In genomic region chr12:57454213-57454565, GRCh38 we compare ENCODE assay signal across 1 cellular context.
TF ChIP-seq lines count a peak whose summit lies in the region.

No MANE protein-coding gene starts in this region.

TF ChIP-seq in HepG2, 621 proteins besides CTCF, POLR2A, EP300 and RAD21:
- no peak for TF ChIP-seq ZNF292 (CRISPR knock-in tag; IDR thresholded peaks at IDR 0.05; ENCODE audit: borderline replicate concordance, low read depth)
- 0 out of 2 replicates have a peak, but pooled peaks have one; percentile 15 for TF ChIP-seq MYNN (CRISPR knock-in tag; IDR thresholded peaks at IDR 0.05; ENCODE audit: low read depth)
- TF ChIP-seq ZSCAN31 (CRISPR knock-in tag; IDR thresholded peaks at IDR 0.05; ENCODE audit: low read depth): 0 out of 2 replicates have a peak, but pooled peaks have one; percentile 31
- TF ChIP-seq ZNF3 (CRISPR knock-in tag; IDR thresholded peaks at IDR 0.05): 0 out of 2 replicates have a peak, but pooled peaks have one; percentile 14
- TF ChIP-seq CREB1 (IDR thresholded peaks at IDR 0.05): no peak
- TF ChIP-seq CREB1 (CRISPR knock-in tag; IDR thresholded peaks at IDR 0.05): peak; percentile 29; the same call in 1 of the 2 replicates
- 0 out of 2 replicates have a peak, but pooled peaks have one; percentile 26 for TF ChIP-seq SNAPC2 (CRISPR knock-in tag; IDR thresholded peaks at IDR 0.05)
- TF ChIP-seq, protein P1, sequence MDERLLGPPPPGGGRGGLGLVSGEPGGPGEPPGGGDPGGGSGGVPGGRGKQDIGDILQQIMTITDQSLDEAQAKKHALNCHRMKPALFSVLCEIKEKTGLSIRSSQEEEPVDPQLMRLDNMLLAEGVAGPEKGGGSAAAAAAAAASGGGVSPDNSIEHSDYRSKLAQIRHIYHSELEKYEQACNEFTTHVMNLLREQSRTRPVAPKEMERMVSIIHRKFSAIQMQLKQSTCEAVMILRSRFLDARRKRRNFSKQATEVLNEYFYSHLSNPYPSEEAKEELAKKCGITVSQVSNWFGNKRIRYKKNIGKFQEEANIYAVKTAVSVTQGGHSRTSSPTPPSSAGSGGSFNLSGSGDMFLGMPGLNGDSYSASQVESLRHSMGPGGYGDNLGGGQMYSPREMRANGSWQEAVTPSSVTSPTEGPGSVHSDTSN (CRISPR knock-in tag; IDR thresholded peaks at IDR 0.05): 0 out of 2 replicates have a peak, but pooled peaks have one; percentile 37
- TF ChIP-seq DNMT1 (CRISPR knock-in tag; IDR thresholded peaks at IDR 0.05): 0 out of 2 replicates have a peak, but pooled peaks have one; percentile 37
- TF ChIP-seq ZBTB8A (CRISPR knock-in tag; IDR thresholded peaks at IDR 0.05; ENCODE audit: borderline replicate concordance, low read depth): no peak
- TF ChIP-seq, protein P2, sequence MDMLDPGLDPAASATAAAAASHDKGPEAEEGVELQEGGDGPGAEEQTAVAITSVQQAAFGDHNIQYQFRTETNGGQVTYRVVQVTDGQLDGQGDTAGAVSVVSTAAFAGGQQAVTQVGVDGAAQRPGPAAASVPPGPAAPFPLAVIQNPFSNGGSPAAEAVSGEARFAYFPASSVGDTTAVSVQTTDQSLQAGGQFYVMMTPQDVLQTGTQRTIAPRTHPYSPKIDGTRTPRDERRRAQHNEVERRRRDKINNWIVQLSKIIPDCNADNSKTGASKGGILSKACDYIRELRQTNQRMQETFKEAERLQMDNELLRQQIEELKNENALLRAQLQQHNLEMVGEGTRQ (IDR thresholded peaks at IDR 0.05; ENCODE audit: low read depth, low read length): no peak
- TF ChIP-seq, protein P2 (CRISPR knock-in tag; IDR thresholded peaks at IDR 0.05; ENCODE audit: borderline replicate concordance): 0 out of 2 replicates have a peak, but pooled peaks have one; percentile 19
- peak; percentile 12; the same call in 1 of the 2 replicates for TF ChIP-seq TSC22D2 (CRISPR knock-in tag; IDR thresholded peaks at IDR 0.05; ENCODE audit: borderline replicate concordance)
